ENCODE assay signal across 19 cellular contexts in the genomic region with DNA sequence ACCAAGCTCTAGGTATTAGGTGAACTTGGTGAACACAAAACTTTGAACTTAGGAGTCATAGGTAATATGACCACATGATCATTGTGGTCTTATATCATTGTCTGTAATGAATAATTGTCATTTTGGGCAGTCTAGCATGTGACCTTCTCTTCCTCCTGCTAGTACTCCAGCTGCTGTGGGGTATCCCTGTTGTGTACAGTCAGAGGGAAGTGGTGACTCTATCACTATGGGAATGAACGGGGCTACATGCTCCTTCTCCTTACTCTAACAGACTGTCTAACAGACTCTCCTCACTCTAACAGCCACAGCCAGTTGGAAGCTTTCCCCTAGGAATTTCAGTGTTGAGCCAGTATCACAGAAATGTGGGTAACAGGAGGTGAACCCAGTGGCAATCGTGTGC.
DNase-seq lines count a peak whose midpoint lies in the region; ATAC-seq and TF ChIP-seq lines count a peak whose summit lies in the region.
"Had no signal": no experiment of that assay in that cellular context is flagged by ENCODE, and none has a peak within 500 bp of the region (broad histone marks: within the 10 kb centered on the region; RNA-seq: fewer than 3 reads in every experiment).

No MANE protein-coding gene starts in this region.

- peak; percentile 13 for DNase-seq in DMS 273 (lab: John Stamatoyannopoulos, UW; ENCODE audit: unreplicated experiment)
- DNase-seq in DMS 273 treated with DMSO at 0.1 percent for 48 hours (lab: John Stamatoyannopoulos, UW), result no peak
- no peak for DNase-seq in MM.1S
- DNase-seq in lung (ENCODE audit: low spot score), result no peak
- DNase-seq in thoracic aorta (ENCODE audit: low spot score), result no peak
- no peak for DNase-seq in breast epithelium (ENCODE audit: low spot score in 2 of 2)
- DNase-seq: activated CD4-positive, alpha-beta T cell treated with anti-CD3 and anti-CD28 coated beads for 48 hours; activated T-cell treated with anti-CD3 and anti-CD28 coated beads, Interleukin-2, amount 50 U/mL, for 48 hours; cerebellar nuclear complex; heart left ventricle; KG1; NCI-H1930; NCI-H748 treated with DMSO at 0.1 percent for 48 hours; sigmoid colon; stimulated activated CD4-positive, alpha-beta T cell treated with anti-CD3 and anti-CD28 coated beads, Interleukin-4, amount 100 ng/mL, for 4 hours; T-helper 17 cell had no signal

- H3K4me3 ChIP-seq in MM.1S (ENCODE audit: low read length) (peak overlapping the region; percentile 51), lung (no peak overlapping the region), thoracic aorta (peak overlapping the region; percentile 9), breast epithelium (no peak overlapping the region)
- H3K4me3 ChIP-seq: heart left ventricle, sigmoid colon had no signal

- H2AFZ ChIP-seq in MM.1S (ENCODE audit: low read length), result peak overlapping the region; percentile 82

- intact Hi-C loops in breast epithelium (cut with DNase I; ENCODE audit: low total_unique reads), result no loop called here

- WGBS in lung, 2 donors, result 43 to 65% methylated on average over 2 of the region's 2 CpGs

- TF ChIP-seq CTCF in MM.1S (IDR thresholded peaks at IDR 0.05; ENCODE audit: low read length), result no peak
- TF ChIP-seq CTCF in lung (IDR thresholded peaks at IDR 0.05; ENCODE audit: control extremely low read depth, extremely low read depth), result no peak
- TF ChIP-seq CTCF in thoracic aorta (IDR thresholded peaks at IDR 0.05), result no peak
- TF ChIP-seq CTCF in breast epithelium (IDR thresholded peaks at IDR 0.05), result no peak

- H3K9ac ChIP-seq in MM.1S (ENCODE audit: low read length), result peak overlapping the region; percentile 7; the same call in 1 of the 2 replicates

- H3K4me2 ChIP-seq in MM.1S (ENCODE audit: low read depth, low read length), result peak overlapping the region; percentile 81

- H3K79me2 ChIP-seq in MM.1S (ENCODE audit: low read length), result no peaks in the 10 kb centered on the region

- no peaks in the 10 kb centered on the region for H4K20me1 ChIP-seq in MM.1S (ENCODE audit: insufficient read depth, low read length)

- H3K27me3 ChIP-seq in MM.1S (replicated peaks; ENCODE audit: insufficient read depth, low read length), result no peaks in the 10 kb centered on the region
- no peaks in the 10 kb centered on the region for H3K27me3 ChIP-seq in lung (ENCODE audit: control insufficient read depth, insufficient read depth)
- no peaks in the 10 kb centered on the region for H3K27me3 ChIP-seq in thoracic aorta (replicated peaks; ENCODE audit: insufficient read depth)
- no peaks in the 10 kb centered on the region for H3K27me3 ChIP-seq in breast epithelium
- H3K27me3 ChIP-seq: sigmoid colon had no signal

- TF ChIP-seq POLR2A in breast epithelium (IDR thresholded peaks at IDR 0.05), result no peak

- H3K9me3 ChIP-seq in MM.1S (replicated peaks; ENCODE audit: insufficient read depth, low read length) (no peaks in the 10 kb centered on the region), lung (ENCODE audit: control insufficient read depth in 2 of 2, insufficient read depth in 1 of 2, low read length in 1 of 2) (no peaks in the 10 kb centered on the region), thoracic aorta (no peaks in the 10 kb centered on the region), breast epithelium (no peaks in the 10 kb centered on the region)
- H3K9me3 ChIP-seq: heart left ventricle, sigmoid colon had no signal

- peaks cover 10% of the 10 kb centered on the region; the same call in 1 of the 2 replicates for H3F3A ChIP-seq in MM.1S (ENCODE audit: insufficient read depth, low read length)

- H3K9me2 ChIP-seq in MM.1S (replicated peaks; ENCODE audit: insufficient read depth, low read length), result no peaks in the 10 kb centered on the region

- peaks cover 19% of the 10 kb centered on the region for H3K4me1 ChIP-seq in MM.1S (ENCODE audit: low read length)
- H3K4me1 ChIP-seq in lung (ENCODE audit: control insufficient read depth in 2 of 2, insufficient read depth in 2 of 2, low read length in 2 of 2), result peaks cover 0 to 2% of the 10 kb centered on the region in 2 donors
- no peaks in the 10 kb centered on the region for H3K4me1 ChIP-seq in thoracic aorta (ENCODE audit: control insufficient read depth in 1 of 2, low read depth in 2 of 2)
- peaks cover 0 to 6% of the 10 kb centered on the region in 2 donors for H3K4me1 ChIP-seq in breast epithelium
- H3K4me1 ChIP-seq: heart left ventricle, sigmoid colon had no signal

- ATAC-seq in lung (ENCODE audit: insufficient read depth, low FRiP score) (peak; percentile 46), thoracic aorta (ENCODE audit: insufficient number of reproducible peaks, low FRiP score, low read depth) (no peak), HG02840 (IDR thresholded peaks at IDR 0.05; ENCODE audit: low FRiP score, unreplicated experiment) (no peak), HG03521 (IDR thresholded peaks at IDR 0.05; ENCODE audit: unreplicated experiment) (no peak)
- ATAC-seq: T-helper 17 cell had no signal

- H3K27ac ChIP-seq in MM.1S (ENCODE audit: low read length) (peak overlapping the region; percentile 42; the same call in 1 of the 2 replicates), lung (ENCODE audit: low read depth in 1 of 2, low read length in 1 of 2) (peak overlapping the region in 1 of 2 donors; percentile 80), thoracic aorta (no peak overlapping the region), breast epithelium (no peak overlapping the region)
- H3K27ac ChIP-seq: 22Rv1 had no signal

- no peaks in the 10 kb centered on the region for H3K36me3 ChIP-seq in MM.1S (replicated peaks; ENCODE audit: insufficient read depth, low read length)
- H3K36me3 ChIP-seq in lung (ENCODE audit: control insufficient read depth in 2 of 2, insufficient read depth in 2 of 2, low read length in 2 of 2), result no peaks in the 10 kb centered on the region
- H3K36me3 ChIP-seq in thoracic aorta, result no peaks in the 10 kb centered on the region
- no peaks in the 10 kb centered on the region for H3K36me3 ChIP-seq in breast epithelium
- H3K36me3 ChIP-seq: heart left ventricle, sigmoid colon had no signal

Comparison
In these comparisons a context has a peak if more than half of its experiments do, and no peak if none do; other contexts are left out.
1. H3K4me3 ChIP-seq: peak in MM.1S (single experiment) and thoracic aorta (single experiment); none in lung (single experiment) and breast epithelium (0 of 3).